ENCODE assay signal across 14 cellular contexts in genomic region chr3:23036728-23037127, GRCh38.
DNase-seq lines count a peak whose midpoint lies in the region; ATAC-seq and TF ChIP-seq lines count a peak whose summit lies in the region.
"Had no signal": no experiment of that assay in that cellular context is flagged by ENCODE, and none has a peak within 500 bp of the region (broad histone marks: within the 10 kb centered on the region; RNA-seq: fewer than 3 reads in every experiment).

No MANE protein-coding gene starts in this region.

- POLR2A ChIA-PET in MCF 10A (lab: Yijun Ruan, JAX), result no interaction called here

- H3K4me1 Mint-ChIP-seq in MCF 10A (ENCODE audit: insufficient read depth, unreplicated experiment), result peaks cover 20% of the 10 kb centered on the region

- H3K4me2 ChIP-seq in mammary epithelial cell (ENCODE audit: insufficient read depth, low read depth, low read length), result no peak overlapping the region
- H3K4me2 ChIP-seq: smooth muscle cell had no signal

- in situ Hi-C loops in mammary epithelial cell (cut with MboI; ENCODE audit: low sequenced_read_pairs in 2 of 2), result no loop called here

- H2AFZ ChIP-seq in mammary epithelial cell (ENCODE audit: low read depth, low read length), result no peak overlapping the region

- H3K36me3 ChIP-seq in mammary epithelial cell (ENCODE audit: insufficient read depth, low read length), result no peaks in the 10 kb centered on the region

- no peaks in the 10 kb centered on the region for H3K79me2 ChIP-seq in mammary epithelial cell (ENCODE audit: insufficient read depth, low read length)

- no peak overlapping the region for H3K4me3 ChIP-seq in mammary epithelial cell (replicated peaks in 1 of 3; ENCODE audit: insufficient read depth in 1 of 3, low read depth in 2 of 3, low read length in 3 of 3)
- H3K4me3 ChIP-seq: smooth muscle cell had no signal

- H3K36me3 Mint-ChIP-seq in MCF 10A (ENCODE audit: insufficient read depth, unreplicated experiment), result no peaks in the 10 kb centered on the region

- H4K20me1 ChIP-seq in mammary epithelial cell (ENCODE audit: insufficient read depth, low read length), result no peaks in the 10 kb centered on the region

- no TSS peak for BruUV-seq in MCF 10A (replicated peaks; lab: Mats Ljungman, UMichigan)
- no TSS peak for BruUV-seq in mammary epithelial cell (replicated peaks; lab: Mats Ljungman, UMichigan)

- CTCF ChIA-PET in MCF 10A (lab: Yijun Ruan, JAX), result no interaction called here
- CTCF ChIA-PET in mammary epithelial cell (lab: Charles Lee; ENCODE audit: low non-redundant PET), result no interaction called here

- no peaks in the 10 kb centered on the region for H3K27me3 ChIP-seq in mammary epithelial cell (ENCODE audit: insufficient read depth, low read length)

- peaks cover 10% of the 10 kb centered on the region for H3K27me3 Mint-ChIP-seq in MCF 10A (ENCODE audit: insufficient read depth, unreplicated experiment)

- no peak for TF ChIP-seq CTCF in MCF 10A (IDR thresholded peaks at IDR 0.05; ENCODE audit: unreplicated experiment)
- no peak for TF ChIP-seq CTCF in mammary epithelial cell (conservative IDR thresholded peaks at IDR 0.05 in 1 of 2, IDR thresholded peaks at IDR 0.05 in 1 of 2; ENCODE audit: extremely low read depth in 1 of 2, insufficient read depth in 1 of 2, low read depth in 1 of 2, low read length in 2 of 2)

- H3K9me3 Mint-ChIP-seq in MCF 10A (ENCODE audit: unreplicated experiment), result peaks cover 7% of the 10 kb centered on the region

- dilution Hi-C loops in mammary epithelial cell (cut with HindIII; ENCODE audit: low sequenced_read_pairs), result no loop called here

- intact Hi-C loops in MCF 10A (cut with micrococcal nuclease) (no loop called here), mammary epithelial cell (cut with micrococcal nuclease) (no loop called here)

- H3K4me1 ChIP-seq in mammary epithelial cell (ENCODE audit: insufficient read depth, low read length), result peaks cover 10% of the 10 kb centered on the region

- ATAC-seq in HG02884 (IDR thresholded peaks at IDR 0.05; ENCODE audit: unreplicated experiment) (peak; percentile 91), GM19455 (IDR thresholded peaks at IDR 0.05; ENCODE audit: unreplicated experiment) (no peak)
- ATAC-seq: SK-N-SH treated with all-trans-retinoic acid at 6 μM for 48 hours had no signal

- DNase-seq in MCF 10A (ENCODE audit: unreplicated experiment) (no peak), mammary epithelial cell (no peak), RPMI7951 (ENCODE audit: low read depth) (peak; percentile 53), NCI-H510A (lab: John Stamatoyannopoulos, UW) (no peak), NCI-H146 treated with DMSO at 0.1 percent for 48 hours (lab: John Stamatoyannopoulos, UW; ENCODE audit: unreplicated experiment) (no peak), AG08396 (ENCODE audit: low spot score) (no peak)
- DNase-seq: activated CD4-positive, CD25-positive, alpha-beta regulatory T cell treated with anti-CD3 and anti-CD28 coated beads, Interleukin-2, amount 50 U/mL, for 72 hours; central memory CD4-positive, alpha-beta T cell; DMS 273 treated with DMSO at 0.1 percent for 48 hours; NCI-H446 had no signal

- no peak overlapping the region for H3K4me3 Mint-ChIP-seq in MCF 10A (ENCODE audit: unreplicated experiment)

- WGBS in mammary epithelial cell (ENCODE audit: low coverage, missing lambda C conversion rate), result 0% methylated on average over 4 of the region's 4 CpGs

- H3K9ac ChIP-seq in mammary epithelial cell (ENCODE audit: insufficient read depth, low read length), result no peak overlapping the region

- no peak overlapping the region for H3K27ac ChIP-seq in mammary epithelial cell (ENCODE audit: insufficient read depth, low read depth, low read length)

- H3K9me3 ChIP-seq in mammary epithelial cell (replicated peaks; ENCODE audit: insufficient read depth, low read length), result no peaks in the 10 kb centered on the region

- H3K27ac Mint-ChIP-seq in MCF 10A (ENCODE audit: low read depth, unreplicated experiment), result peak overlapping the region; percentile 77
